16 cellular contexts compared by ENCODE assay signal in genomic region chr22:37177221-37177620, GRCh38. TPM values are rescaled to one million over a fixed set of nuclear protein-coding genes. Genes with fewer than 3 reads are reported as not detected.
DNase-seq lines count a peak whose midpoint lies in the region; ATAC-seq and TF ChIP-seq lines count a peak whose summit lies in the region.
"Had no signal": no experiment of that assay in that cellular context is flagged by ENCODE, and none has a peak within 500 bp of the region (broad histone marks: within the 10 kb centered on the region; RNA-seq: fewer than 3 reads in every experiment).

No MANE protein-coding gene starts in this region.

- H3K27me3 Mint-ChIP-seq in naive thymus-derived CD8-positive, alpha-beta T cell = no peaks in the 10 kb centered on the region
- peaks cover 5% of the 10 kb centered on the region for H3K27me3 Mint-ChIP-seq in glutamatergic neuron (ENCODE audit: unreplicated experiment)

- peak overlapping the region in 8 of 10 donors; percentile 73 to 96 (median 90) for H3K27ac Mint-ChIP-seq in naive thymus-derived CD8-positive, alpha-beta T cell
- no peak overlapping the region for H3K27ac Mint-ChIP-seq in glutamatergic neuron (ENCODE audit: unreplicated experiment)

- H3K36me3 ChIP-seq in colonic mucosa (no peaks in the 10 kb centered on the region), upper lobe of right lung (no peaks in the 10 kb centered on the region), MG63 (no peaks in the 10 kb centered on the region)
- H3K36me3 ChIP-seq: prostate gland, uterus had no signal

- no peak overlapping the region for H3K4me3 ChIP-seq in colonic mucosa
- no peak overlapping the region for H3K4me3 ChIP-seq in upper lobe of right lung
- no peak overlapping the region for H3K4me3 ChIP-seq in MG63
- H3K4me3 ChIP-seq: prostate gland, uterus had no signal

- H3K4me1 ChIP-seq in colonic mucosa (peaks cover 36% of the 10 kb centered on the region), upper lobe of right lung (peaks cover 38% of the 10 kb centered on the region)

- H3K9me3 ChIP-seq in colonic mucosa (no peaks in the 10 kb centered on the region), upper lobe of right lung (no peaks in the 10 kb centered on the region), MG63 (no peaks in the 10 kb centered on the region)
- H3K9me3 ChIP-seq: prostate gland, uterus had no signal

- H3K4me3 Mint-ChIP-seq in naive thymus-derived CD8-positive, alpha-beta T cell = peak overlapping the region in 6 of 10 donors; percentile 15 to 85 (median 51)
- H3K4me3 Mint-ChIP-seq in glutamatergic neuron (ENCODE audit: unreplicated experiment) = no peak overlapping the region
- H3K4me3 Mint-ChIP-seq: effector memory CD8-positive, alpha-beta T cell had no signal

- no peaks in the 10 kb centered on the region for H3K9me3 Mint-ChIP-seq in naive thymus-derived CD8-positive, alpha-beta T cell
- H3K9me3 Mint-ChIP-seq in glutamatergic neuron (ENCODE audit: unreplicated experiment) = peaks cover 3% of the 10 kb centered on the region
- H3K9me3 Mint-ChIP-seq: effector memory CD8-positive, alpha-beta T cell had no signal

- POLR2A ChIA-PET in naive thymus-derived CD8-positive, alpha-beta T cell (lab: Charles Lee) = interaction anchor here (0.8 to 2.8 kb wide), 5 partner anchors 9 to 52 kb away, joined by 3 to 12 read pairs (median 5); partner anchors contain the start of gene C1QTNF6

- peaks cover 0 to 2% (median 0%) of the 10 kb centered on the region in 3 donors for H3K36me3 Mint-ChIP-seq in naive thymus-derived CD8-positive, alpha-beta T cell
- no peaks in the 10 kb centered on the region for H3K36me3 Mint-ChIP-seq in glutamatergic neuron (ENCODE audit: unreplicated experiment)

- intact Hi-C loops in Right ventricle myocardium inferior (cut with DNase I) = no loop called here
- intact Hi-C loops in Right ventricle myocardium superior (cut with DNase I) = no loop called here
- intact Hi-C loops in colonic mucosa (cut with DNase I) = no loop called here
- intact Hi-C loops in upper lobe of right lung (cut with DNase I) = no loop called here

- TF ChIP-seq CTCF in colonic mucosa (IDR thresholded peaks at IDR 0.05) = no peak
- no peak for TF ChIP-seq CTCF in upper lobe of right lung (IDR thresholded peaks at IDR 0.05)
- TF ChIP-seq CTCF in glutamatergic neuron (IDR thresholded peaks at IDR 0.05; ENCODE audit: partially characterized antibody, unreplicated experiment) = no peak

- peak overlapping the region; percentile 36 to 83 for H3K9ac ChIP-seq in colonic mucosa (ENCODE audit: low read depth in 2 of 2, low read length in 2 of 2)

- H3K27ac ChIP-seq in colonic mucosa (no peak overlapping the region), upper lobe of right lung (peak overlapping the region; percentile 45)
- H3K27ac ChIP-seq: prostate gland had no signal

- H3K27me3 ChIP-seq in colonic mucosa = no peaks in the 10 kb centered on the region
- H3K27me3 ChIP-seq in upper lobe of right lung = no peaks in the 10 kb centered on the region
- no peaks in the 10 kb centered on the region for H3K27me3 ChIP-seq in MG63
- H3K27me3 ChIP-seq: uterus had no signal

- DNase-seq in Right ventricle myocardium inferior (ENCODE audit: missing footprints) = peak; percentile 37
- DNase-seq in Right ventricle myocardium superior = no peak
- DNase-seq in colonic mucosa = no peak
- DNase-seq in naive thymus-derived CD8-positive, alpha-beta T cell = no peak
- peak; percentile 45 for DNase-seq in upper lobe of right lung
- no peak for DNase-seq in MG63
- no peak for DNase-seq in glutamatergic neuron
- DNase-seq: activated CD4-positive, alpha-beta T cell treated with anti-CD3 and anti-CD28 coated beads, Interleukin-2, amount 50 U/mL, for 1 hour; effector memory CD8-positive, alpha-beta T cell; SHP77 treated with DMSO at 0.1 percent for 48 hours; stimulated activated CD4-positive, alpha-beta T cell treated with anti-CD3 and anti-CD28 coated beads, Interleukin-1b, Interleukin-23, amount 100 ng/mL, for 48 hours; stimulated activated CD8-positive, alpha-beta memory T cell treated with anti-CD3 and anti-CD28 coated beads, Interleukin-4, amount 100 ng/mL, for 48 hours had no signal

- H3K4me1 Mint-ChIP-seq in naive thymus-derived CD8-positive, alpha-beta T cell = peaks cover 27 to 43% (median 36%) of the 10 kb centered on the region in 4 donors
- peaks cover 4% of the 10 kb centered on the region for H3K4me1 Mint-ChIP-seq in glutamatergic neuron (ENCODE audit: low read depth, unreplicated experiment)

- no peak for ATAC-seq in Right ventricle myocardium inferior
- ATAC-seq in Right ventricle myocardium superior (ENCODE audit: poor library complexity) = no peak
- ATAC-seq in naive thymus-derived CD8-positive, alpha-beta T cell = no peak
- no peak for ATAC-seq in upper lobe of right lung
- no peak for ATAC-seq in HG03045 (IDR thresholded peaks at IDR 0.05; ENCODE audit: unreplicated experiment)
- ATAC-seq: effector memory CD8-positive, alpha-beta T cell had no signal

RNA-seq across cellular contexts. Expression of gene C1QTNF6, which starts 10.8 kb away (rescaled TPM):
- total RNA-seq in Right ventricle myocardium inferior = 1.6 TPM
- 1.5 TPM for total RNA-seq in Right ventricle myocardium superior
- 10 to 100 TPM in 1 of 2 donors, 1 to 10 TPM in 1; 9.3 to 16.7 TPM for total RNA-seq in colonic mucosa
- total RNA-seq in naive thymus-derived CD8-positive, alpha-beta T cell = 10 to 100 TPM; 24.6 to 25.7 TPM
- polyA plus RNA-seq in naive thymus-derived CD8-positive, alpha-beta T cell = 1 to 10 TPM in 2 of 3 donors, under 1 TPM in 1; 0.68 to 4.0 (median 1.7) TPM
- 6.1 TPM for total RNA-seq in upper lobe of right lung
- total RNA-seq in MG63 (2014; rRNA removed; shearing (Covaris generic); ENCODE audit: low replicate concordance) = 3.9 and 23.9 TPM in 2 replicates
- total RNA-seq in glutamatergic neuron (ENCODE audit: unreplicated experiment) = 3.3 TPM

RNA-seq across cellular contexts. Expression of gene IL2RB, which starts 27.5 kb away (rescaled TPM):
- total RNA-seq in Right ventricle myocardium inferior = 1.3 TPM
- total RNA-seq in Right ventricle myocardium superior = 0.75 TPM
- 1 to 10 TPM; 2.0 to 2.7 TPM for total RNA-seq in colonic mucosa
- 10 to 100 TPM; 31.1 to 34.2 TPM for total RNA-seq in naive thymus-derived CD8-positive, alpha-beta T cell
- polyA plus RNA-seq in naive thymus-derived CD8-positive, alpha-beta T cell = 100 to 1,000 TPM in 1 of 3 donors, 10 to 100 TPM in 2; 74.9 to 113 (median 81.1) TPM
- total RNA-seq in upper lobe of right lung = 10.6 TPM
- total RNA-seq in MG63 (2014; rRNA removed; shearing (Covaris generic); ENCODE audit: low replicate concordance) = not detected in 2 replicates
- total RNA-seq in glutamatergic neuron (ENCODE audit: unreplicated experiment) = not detected

RNA-seq across cellular contexts. Expression of gene SSTR3, which starts 35.1 kb away (rescaled TPM):
- total RNA-seq in Right ventricle myocardium inferior = not detected
- total RNA-seq in Right ventricle myocardium superior = not detected
- total RNA-seq in colonic mucosa = under 1 TPM in 1 of 2 donors, not detected in 1; 0.12 TPM
- total RNA-seq in naive thymus-derived CD8-positive, alpha-beta T cell = 10 to 100 TPM; 13.5 to 13.7 TPM
- polyA plus RNA-seq in naive thymus-derived CD8-positive, alpha-beta T cell = 1 to 10 TPM; 2.9 to 7.3 (median 4.2) TPM
- not detected for total RNA-seq in upper lobe of right lung
- total RNA-seq in MG63 (2014; rRNA removed; shearing (Covaris generic); ENCODE audit: low replicate concordance) = not detected in 2 replicates
- total RNA-seq in glutamatergic neuron (ENCODE audit: unreplicated experiment) = not detected
- total RNA-seq: A673 had no signal

Comparison
In these comparisons a context has a peak if more than half of its experiments do, and no peak if none do; other contexts are left out.
1. DNase-seq: peak in Right ventricle myocardium inferior (single experiment) and upper lobe of right lung (single experiment); none in Right ventricle myocardium superior (single experiment), colonic mucosa (single experiment), naive thymus-derived CD8-positive, alpha-beta T cell (0 of 10), MG63 (single experiment) and glutamatergic neuron (single experiment).
2. RNA of gene SSTR3, which starts 35.1 kb away (total RNA-seq): 13.5 to 13.7 TPM in naive thymus-derived CD8-positive, alpha-beta T cell; 0.12 TPM in colonic mucosa, not detected in glutamatergic neuron (single experiment), not detected in Right ventricle myocardium inferior (single experiment), not detected in Right ventricle myocardium superior (single experiment), not detected in upper lobe of right lung (single experiment) and not detected in MG63; every median in the first group is over 10 times any median in the second.